9 cellular contexts compared by ENCODE assay signal in genomic region chr2:64913357-64913869, GRCh38.
A peak's percentile ranks its signal among the peaks of the same experiment; 100 is the strongest.
DNase-seq lines count a peak whose midpoint lies in the region; ATAC-seq, FAIRE-seq and TF ChIP-seq lines count a peak whose summit lies in the region.
"Had no signal": no experiment of that assay in that cellular context is flagged by ENCODE, and none has a peak within 500 bp of the region (broad histone marks: within the 10 kb centered on the region; RNA-seq: fewer than 3 reads in every experiment).

No MANE protein-coding gene starts in this region.

- peaks cover 4% of the 10 kb centered on the region for H3K4me1 Mint-ChIP-seq in activated T-helper 17 cell treated with anti-CD3 and anti-CD28 coated beads, Interleukin-2, amount 50 U/mL, for 72 hours

- no peak for FAIRE-seq in GM12892 (lab: Jason Lieb, UNC)

- H3K36me3 Mint-ChIP-seq in activated T-helper 17 cell treated with anti-CD3 and anti-CD28 coated beads, Interleukin-2, amount 50 U/mL, for 72 hours (ENCODE audit: low read depth): no peaks in the 10 kb centered on the region

- no peaks in the 10 kb centered on the region for H3K36me3 ChIP-seq in breast epithelium

- H3K4me3 ChIP-seq in breast epithelium: no peak overlapping the region

- H3K9me3 Mint-ChIP-seq in activated T-helper 17 cell treated with anti-CD3 and anti-CD28 coated beads, Interleukin-2, amount 50 U/mL, for 72 hours: no peaks in the 10 kb centered on the region

- H3K4me3 Mint-ChIP-seq in activated T-helper 17 cell treated with anti-CD3 and anti-CD28 coated beads, Interleukin-2, amount 50 U/mL, for 72 hours: no peak overlapping the region

- H3K4me1 ChIP-seq in breast epithelium: no peaks in the 10 kb centered on the region

- intact Hi-C loops in breast epithelium (cut with DNase I; ENCODE audit: low total_unique reads): loop anchor here (10.0 kb wide), 1 partner anchor 121 kb away; no protein-coding TSS in a partner anchor

- no peaks in the 10 kb centered on the region for H3K27me3 ChIP-seq in breast epithelium

- TF ChIP-seq CTCF in breast epithelium (IDR thresholded peaks at IDR 0.05): peak in 2 of 3 donors; percentile 18 to 24

- no peak for ATAC-seq in activated T-helper 17 cell treated with anti-CD3 and anti-CD28 coated beads, Interleukin-2, amount 50 U/mL, for 72 hours (replicated peaks)
- ATAC-seq in GM19452 (IDR thresholded peaks at IDR 0.05; ENCODE audit: unreplicated experiment): no peak

- no peak overlapping the region for H3K27ac Mint-ChIP-seq in activated T-helper 17 cell treated with anti-CD3 and anti-CD28 coated beads, Interleukin-2, amount 50 U/mL, for 72 hours

- no peaks in the 10 kb centered on the region for H3K9me3 ChIP-seq in breast epithelium

- H3K27ac ChIP-seq in breast epithelium: no peak overlapping the region

- TF ChIP-seq POLR2A in breast epithelium (IDR thresholded peaks at IDR 0.05): no peak
- TF ChIP-seq POLR2A in GM12892 (IDR thresholded peaks at IDR 0.05; ENCODE audit: low read depth, low read length): no peak; the same call in 1 of the 2 replicates

- peaks cover 3% of the 10 kb centered on the region for H3K27me3 Mint-ChIP-seq in activated T-helper 17 cell treated with anti-CD3 and anti-CD28 coated beads, Interleukin-2, amount 50 U/mL, for 72 hours

- DNase-seq in stimulated activated CD4-positive, alpha-beta T cell treated with anti-CD3 and anti-CD28 coated beads, Interleukin-15, amount 100 ng/mL, for 24 hours: peak; percentile 14
- no peak for DNase-seq in stimulated activated CD4-positive, alpha-beta T cell treated with anti-CD3 and anti-CD28 coated beads, Interleukin-1b, Interleukin-23, amount 100 ng/mL, for 48 hours
- peak; percentile 28 for DNase-seq in NCI-H2081 treated with DMSO at 0.1 percent for 48 hours (lab: John Stamatoyannopoulos, UW)
- DNase-seq in breast epithelium (ENCODE audit: low spot score in 2 of 2): no peak
- DNase-seq in GM12892 (ENCODE audit: insufficient read length): no peak
- no peak for DNase-seq in foreskin melanocyte
- DNase-seq: anterior cingulate cortex had no signal

Comparison
In these comparisons a context has a peak if more than half of its experiments do, and no peak if none do; other contexts are left out.
1. DNase-seq: peak in stimulated activated CD4-positive, alpha-beta T cell treated with anti-CD3 and anti-CD28 coated beads, Interleukin-15, amount 100 ng/mL, for 24 hours (single experiment) and NCI-H2081 treated with DMSO at 0.1 percent for 48 hours (single experiment); none in stimulated activated CD4-positive, alpha-beta T cell treated with anti-CD3 and anti-CD28 coated beads, Interleukin-1b, Interleukin-23, amount 100 ng/mL, for 48 hours (single experiment), breast epithelium (0 of 2), GM12892 (single experiment) and foreskin melanocyte (single experiment).